Comparison of ENCODE assay signal across 9 cellular contexts in the genomic region with DNA sequence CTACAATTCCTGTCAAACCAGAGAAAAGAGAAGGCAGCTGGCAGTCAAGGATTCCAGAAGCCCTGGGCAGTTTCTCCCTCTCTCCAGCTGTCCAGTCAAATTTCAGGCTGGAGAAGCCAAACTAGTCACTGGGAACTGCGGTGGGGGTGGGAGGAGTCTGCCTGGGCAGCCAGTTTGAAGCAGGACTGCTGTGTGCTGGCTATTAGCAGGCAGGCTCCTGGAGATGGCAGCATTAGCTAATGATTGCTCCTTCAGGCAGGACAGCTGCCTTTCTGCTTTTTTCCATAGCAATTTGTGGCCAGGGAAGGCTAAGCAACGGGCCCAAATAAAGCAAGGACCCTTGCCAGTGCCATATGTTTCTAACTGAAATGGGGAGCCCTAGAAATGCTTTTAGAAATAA. TPM values are rescaled to one million over a fixed set of nuclear protein-coding genes. Genes with fewer than 3 reads are reported as not detected.
DNase-seq lines count a peak whose midpoint lies in the region; ATAC-seq and TF ChIP-seq lines count a peak whose summit lies in the region.
"Had no signal": no experiment of that assay in that cellular context is flagged by ENCODE, and none has a peak within 500 bp of the region (broad histone marks: within the 10 kb centered on the region; RNA-seq: fewer than 3 reads in every experiment).

No MANE protein-coding gene starts in this region.

- no peak overlapping the region for H3K9ac ChIP-seq in mesendoderm (ENCODE audit: low read length)

- H3K27ac ChIP-seq in mesendoderm (ENCODE audit: low read depth, low read length) = no peak overlapping the region

- no peaks in the 10 kb centered on the region for H3K36me3 ChIP-seq in mesendoderm (ENCODE audit: control insufficient read depth, insufficient read depth, low read length)

- no peak overlapping the region for H2BK120ac ChIP-seq in mesendoderm (ENCODE audit: low read depth, low read length)

- TF ChIP-seq CTCF in choroid plexus epithelial cell (conservative IDR thresholded peaks at IDR 0.05; ENCODE audit: low read depth, low read length) = no peak

- no peaks in the 10 kb centered on the region for H3K27me3 ChIP-seq in mesendoderm (ENCODE audit: insufficient read depth, low read length, poor library complexity)

- no peak overlapping the region for H2BK5ac ChIP-seq in mesendoderm (ENCODE audit: low read length)

- H3K23ac ChIP-seq in mesendoderm (ENCODE audit: low read length) = no peak overlapping the region

- no peaks in the 10 kb centered on the region for H3K79me1 ChIP-seq in mesendoderm (ENCODE audit: low read length)

- no peaks in the 10 kb centered on the region for H3K4me1 ChIP-seq in mesendoderm (ENCODE audit: control insufficient read depth, low read depth, low read length)

- DNase-seq in AG08396 (ENCODE audit: low spot score) (peak; percentile 27), choroid plexus epithelial cell (ENCODE audit: low read depth) (peak; percentile 1), mesendoderm (peak; percentile 78), AML-193 (lab: John Stamatoyannopoulos, UW) (no peak), CD1c-positive myeloid dendritic cell (ENCODE audit: extremely low spot score) (no peak)
- DNase-seq: occipital lobe had no signal

- no peak overlapping the region for H4K8ac ChIP-seq in mesendoderm (ENCODE audit: low read depth, low read length)

- TF ChIP-seq EP300 in Ishikawa (IDR thresholded peaks at IDR 0.05; ENCODE audit: borderline replicate concordance) = no peak

- no peak overlapping the region for H3K4me2 ChIP-seq in mesendoderm (ENCODE audit: low read length)

- H2BK15ac ChIP-seq in mesendoderm (replicated peaks; ENCODE audit: low read depth) = no peak overlapping the region

- H3K4ac ChIP-seq in mesendoderm (ENCODE audit: low read depth, low read length) = no peak overlapping the region

- no peak overlapping the region for H3K4me3 ChIP-seq in choroid plexus epithelial cell (ENCODE audit: low read depth, low read length)
- no peak overlapping the region for H3K4me3 ChIP-seq in mesendoderm (ENCODE audit: low read length)

- H3K18ac ChIP-seq in mesendoderm (ENCODE audit: low read length) = no peak overlapping the region

- H2AK5ac ChIP-seq in mesendoderm (ENCODE audit: low read length) = no peak overlapping the region

- peak; percentile 20 for TF ChIP-seq RAD21 in Ishikawa (IDR thresholded peaks at IDR 0.05; ENCODE audit: low read depth)

- H3K79me2 ChIP-seq in mesendoderm (ENCODE audit: control insufficient read depth, insufficient read depth, low read length) = no peaks in the 10 kb centered on the region

- no CpG with 5 or more reads among the region's 2 CpGs for WGBS in mesendoderm (ENCODE audit: extremely low coverage, insufficient coverage, low lambda C conversion rate)

- H3K56ac ChIP-seq in mesendoderm (ENCODE audit: low read length) = no peak overlapping the region

- ATAC-seq in SK-N-SH treated with all-trans-retinoic acid at 6 μM for 48 hours = no peak
- no peak for ATAC-seq in HG03039 (IDR thresholded peaks at IDR 0.05; ENCODE audit: unreplicated experiment)

- H4K5ac ChIP-seq in mesendoderm (ENCODE audit: low read length) = no peak overlapping the region

TF ChIP-seq in Ishikawa, 13 proteins besides CTCF, POLR2A, EP300 and RAD21 (continues in another document):
- no peak for TF ChIP-seq REST (IDR thresholded peaks at IDR 0.05; ENCODE audit: low read depth)
- TF ChIP-seq TEAD4 (IDR thresholded peaks at IDR 0.05) = no peak
- no peak for TF ChIP-seq NFIC (IDR thresholded peaks at IDR 0.05)
- no peak for TF ChIP-seq YY1 (IDR thresholded peaks at IDR 0.05; ENCODE audit: low read depth)
- TF ChIP-seq, protein P1, sequence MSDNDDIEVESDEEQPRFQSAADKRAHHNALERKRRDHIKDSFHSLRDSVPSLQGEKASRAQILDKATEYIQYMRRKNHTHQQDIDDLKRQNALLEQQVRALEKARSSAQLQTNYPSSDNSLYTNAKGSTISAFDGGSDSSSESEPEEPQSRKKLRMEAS (IDR thresholded peaks at IDR 0.05) = no peak
- TF ChIP-seq, protein P2, sequence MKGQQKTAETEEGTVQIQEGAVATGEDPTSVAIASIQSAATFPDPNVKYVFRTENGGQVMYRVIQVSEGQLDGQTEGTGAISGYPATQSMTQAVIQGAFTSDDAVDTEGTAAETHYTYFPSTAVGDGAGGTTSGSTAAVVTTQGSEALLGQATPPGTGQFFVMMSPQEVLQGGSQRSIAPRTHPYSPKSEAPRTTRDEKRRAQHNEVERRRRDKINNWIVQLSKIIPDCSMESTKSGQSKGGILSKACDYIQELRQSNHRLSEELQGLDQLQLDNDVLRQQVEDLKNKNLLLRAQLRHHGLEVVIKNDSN (IDR thresholded peaks at IDR 0.05) = no peak
- TF ChIP-seq TCF12 (IDR thresholded peaks at IDR 0.05; ENCODE audit: low read depth) = no peak
- TF ChIP-seq EGR1 (IDR thresholded peaks at IDR 0.05) = no peak
- no peak for TF ChIP-seq FOXM1 (IDR thresholded peaks at IDR 0.05; ENCODE audit: borderline replicate concordance, low read depth)
- TF ChIP-seq ZBTB7A (IDR thresholded peaks at IDR 0.05; ENCODE audit: low read depth) = no peak
- no peak for TF ChIP-seq TAF1 (IDR thresholded peaks at IDR 0.05; ENCODE audit: low read depth)

TF ChIP-seq in SK-N-SH treated with all-trans-retinoic acid at 6 μM for 48 hours, 23 proteins besides CTCF, POLR2A, EP300 and RAD21:
- TF ChIP-seq ZC3H10 (CRISPR knock-in tag; IDR thresholded peaks at IDR 0.05) (no peak), ZNF565 (CRISPR knock-in tag; conservative IDR thresholded peaks at IDR 0.05; ENCODE audit: low read depth) (no peak), TSHZ2 (CRISPR knock-in tag; IDR thresholded peaks at IDR 0.05) (no peak), GLIS3 (CRISPR knock-in tag; IDR thresholded peaks at IDR 0.05) (no peak)

RNA-seq across cellular contexts. Expression of gene FGF13, which starts 44.7 kb away (rescaled TPM):
- 60.2 TPM for polyA plus RNA-seq in mesendoderm (2013, experiment 1 of 2)
- polyA plus RNA-seq in mesendoderm (2013, experiment 2 of 2) = 61.5 TPM

Comparison
In these comparisons a context has a peak if more than half of its experiments do, and no peak if none do; other contexts are left out.
1. DNase-seq: peak in AG08396 (single experiment), choroid plexus epithelial cell (single experiment) and mesendoderm (single experiment); none in AML-193 (0 of 2) and CD1c-positive myeloid dendritic cell (single experiment).